2 cellular contexts compared by ENCODE assay signal in genomic region chr2:120883607-120884405, GRCh38.
TF ChIP-seq lines count a peak whose summit lies in the region.

No MANE protein-coding gene starts in this region.

TF ChIP-seq in SK-N-SH, 30 proteins besides CTCF, POLR2A, EP300 and RAD21:
- TF ChIP-seq CHD2 (IDR thresholded peaks at IDR 0.05; ENCODE audit: low read length, partially characterized antibody) (no peak), FOXM1 (IDR thresholded peaks at IDR 0.05; ENCODE audit: low read depth) (no peak), GATA2 (CRISPR knock-in tag; IDR thresholded peaks at IDR 0.05) (no peak), SMC3 (IDR thresholded peaks at IDR 0.05; ENCODE audit: low read depth, low read length) (no peak), RFX5 (IDR thresholded peaks at IDR 0.05; ENCODE audit: low read length) (no peak), JUND (IDR thresholded peaks at IDR 0.05) (no peak)

TF ChIP-seq in SK-N-SH treated with all-trans-retinoic acid at 6 μM for 48 hours, 23 proteins besides CTCF, POLR2A, EP300 and RAD21:
- TF ChIP-seq ESRRG (CRISPR knock-in tag; IDR thresholded peaks at IDR 0.05): no peak
- no peak for TF ChIP-seq PPARA (CRISPR knock-in tag; IDR thresholded peaks at IDR 0.05; ENCODE audit: borderline replicate concordance)
- no peak for TF ChIP-seq CSDC2 (CRISPR knock-in tag; IDR thresholded peaks at IDR 0.05)
- TF ChIP-seq BACH2 (CRISPR knock-in tag; IDR thresholded peaks at IDR 0.05; ENCODE audit: borderline replicate concordance): no peak
TF ChIP-seq in SK-N-SH treated with all-trans-retinoic acid at 6 μM for 48 hours: peak in this region for 0.
